Comparison of ENCODE assay signal across 19 cellular contexts in the genomic region with DNA sequence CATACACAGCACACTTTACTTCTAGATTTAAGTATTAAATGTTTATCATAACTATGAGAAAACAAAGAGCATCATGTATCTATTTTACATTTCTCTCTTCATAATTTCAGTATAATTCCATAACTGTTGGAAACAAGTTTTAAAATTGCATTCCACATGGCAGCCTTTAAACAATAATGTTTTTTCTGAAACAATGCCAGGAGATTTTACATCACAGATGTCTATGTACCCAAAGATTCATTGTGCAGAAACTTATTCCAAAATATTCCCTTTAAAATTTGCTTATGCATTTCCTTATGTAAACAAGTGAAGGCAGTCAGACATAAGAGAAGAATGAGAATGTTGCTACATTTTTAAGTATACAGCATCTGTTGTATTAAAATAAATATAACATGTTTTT.
"Had no signal": no experiment of that assay in that cellular context is flagged by ENCODE, and none has a peak within 500 bp of the region (broad histone marks: within the 10 kb centered on the region; RNA-seq: fewer than 3 reads in every experiment).

No MANE protein-coding gene starts in this region.

- DNase-seq: activated CD4-positive, alpha-beta T cell treated with anti-CD3 and anti-CD28 coated beads, Interleukin-2, amount 50 U/mL, for 1 hour; activated CD4-positive, CD25-positive, alpha-beta regulatory T cell; amygdala; cortex of kidney; endodermal cell; hypothalamus; immature natural killer cell; left colon; naive thymus-derived CD4-positive, alpha-beta T cell; posterior cingulate gyrus; right cardiac atrium; SIG-M5; stimulated activated CD4-positive, alpha-beta T cell treated with anti-CD3 and anti-CD28 coated beads, Interleukin-1b, Interleukin-23, amount 100 ng/mL, for 48 hours; stimulated activated naive B cell treated with anti-CD40 and anti-IgM and Interleukin-4, amounts not matched to agents 10 μg/mL and 1 μg/mL and 100 μg/mL, for 72 hours; substantia nigra; T-helper 17 cell; trophoblast cell had no signal

- ATAC-seq: activated naive CD4-positive, alpha-beta T cell treated with anti-CD3 and anti-CD28 coated beads, Interleukin-2, amount 50 U/mL, for 72 hours; left colon; naive thymus-derived CD4-positive, alpha-beta T cell; right cardiac atrium; stimulated activated naive B cell treated with anti-CD40 and anti-IgM and Interleukin-4, amounts not matched to agents 10 μg/mL and 1 μg/mL and 100 μg/mL, for 72 hours; T-helper 17 cell had no signal

- H3K4me3 ChIP-seq: lung had no signal
